ENCODE assay signal across 1 cellular context in the genomic region with DNA sequence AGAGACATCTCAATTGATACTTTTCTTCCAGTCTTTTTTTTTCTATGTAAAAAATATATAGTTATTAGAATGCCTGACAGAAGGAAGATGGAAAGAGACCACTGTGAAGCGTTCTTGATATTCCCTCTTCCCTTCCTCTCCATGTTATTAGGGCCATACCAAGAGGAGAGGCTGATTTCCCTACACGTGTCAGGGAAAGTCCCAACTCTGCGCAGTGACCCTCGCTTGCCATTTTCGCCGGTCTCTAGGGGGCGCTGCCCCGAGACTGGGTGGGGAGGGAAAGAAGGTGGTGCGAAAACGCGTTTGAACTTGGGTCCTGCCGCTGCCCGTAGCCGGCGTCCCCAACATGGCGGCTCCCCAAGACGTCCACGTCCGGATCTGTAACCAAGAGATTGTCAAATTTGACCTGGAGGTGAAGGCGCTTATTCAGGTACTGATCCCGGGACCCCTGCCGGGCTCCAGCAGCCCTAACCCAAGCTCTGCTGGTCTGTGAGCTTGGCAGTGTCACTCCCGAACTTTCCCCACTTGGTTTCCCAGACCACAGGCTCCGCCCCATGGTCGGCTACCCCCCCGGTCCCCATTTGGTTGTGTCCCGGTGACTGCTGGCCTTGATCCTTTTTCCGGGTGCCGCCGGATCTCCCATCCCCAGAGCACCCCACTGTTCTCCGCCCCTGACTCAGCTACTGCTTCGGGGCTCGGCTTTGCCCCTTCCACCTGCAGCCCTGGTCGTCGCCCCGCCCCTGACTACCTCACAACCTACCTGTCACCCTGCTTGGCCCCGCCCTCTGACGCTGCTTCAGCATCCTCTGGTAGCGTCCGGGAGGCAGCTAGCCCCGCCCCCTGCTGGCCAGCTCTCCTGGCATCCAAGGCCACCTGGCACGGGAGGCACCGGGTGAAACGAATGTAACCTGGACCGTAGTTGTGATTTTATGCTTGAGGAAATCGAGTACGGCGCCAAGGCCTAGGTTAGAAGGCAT.
TF ChIP-seq lines count a peak whose summit lies in the region.

A gene with protein sequence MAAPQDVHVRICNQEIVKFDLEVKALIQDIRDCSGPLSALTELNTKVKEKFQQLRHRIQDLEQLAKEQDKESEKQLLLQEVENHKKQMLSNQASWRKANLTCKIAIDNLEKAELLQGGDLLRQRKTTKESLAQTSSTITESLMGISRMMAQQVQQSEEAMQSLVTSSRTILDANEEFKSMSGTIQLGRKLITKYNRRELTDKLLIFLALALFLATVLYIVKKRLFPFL (plus strand): TSS at position 332 of the 977 bp plus-strand sequence. CDS start 15 bp downstream, at position 347.

TF ChIP-seq in HepG2, 621 proteins besides CTCF, POLR2A, EP300 and RAD21 (continued from another document and continues in another):
- TF ChIP-seq, protein P1, sequence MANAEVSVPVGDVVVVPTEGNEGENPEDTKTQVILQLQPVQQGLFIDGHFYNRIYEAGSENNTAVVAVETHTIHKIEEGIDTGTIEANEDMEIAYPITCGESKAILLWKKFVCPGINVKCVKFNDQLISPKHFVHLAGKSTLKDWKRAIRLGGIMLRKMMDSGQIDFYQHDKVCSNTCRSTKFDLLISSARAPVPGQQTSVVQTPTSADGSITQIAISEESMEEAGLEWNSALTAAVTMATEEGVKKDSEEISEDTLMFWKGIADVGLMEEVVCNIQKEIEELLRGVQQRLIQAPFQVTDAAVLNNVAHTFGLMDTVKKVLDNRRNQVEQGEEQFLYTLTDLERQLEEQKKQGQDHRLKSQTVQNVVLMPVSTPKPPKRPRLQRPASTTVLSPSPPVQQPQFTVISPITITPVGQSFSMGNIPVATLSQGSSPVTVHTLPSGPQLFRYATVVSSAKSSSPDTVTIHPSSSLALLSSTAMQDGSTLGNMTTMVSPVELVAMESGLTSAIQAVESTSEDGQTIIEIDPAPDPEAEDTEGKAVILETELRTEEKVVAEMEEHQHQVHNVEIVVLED (CRISPR knock-in tag; IDR thresholded peaks at IDR 0.05; ENCODE audit: borderline replicate concordance): peak; percentile 59; the same call in 1 of the 2 replicates
- TF ChIP-seq TEAD3 (CRISPR knock-in tag; optimal IDR thresholded peaks at IDR 0.05; ENCODE audit: borderline replicate concordance) (peak; percentile 73), ZNF329 (CRISPR knock-in tag; IDR thresholded peaks at IDR 0.05; ENCODE audit: low read depth) (no peak), RBFOX2 (IDR thresholded peaks at IDR 0.05; ENCODE audit: low read depth, low read length) (peak; percentile 65), KDM5A (IDR thresholded peaks at IDR 0.05; ENCODE audit: borderline replicate concordance, low read length) (peak; percentile 97), NR2F6 (IDR thresholded peaks at IDR 0.05) (0 out of 2 replicates have a peak, but pooled peaks have one; percentile 7), NR2F6 (CRISPR knock-in tag; IDR thresholded peaks at IDR 0.05) (peak; percentile 63; the same call in 1 of the 2 replicates), SOX6 (IDR thresholded peaks at IDR 0.05) (no peak), SOX6 (CRISPR knock-in tag; IDR thresholded peaks at IDR 0.05) (peak; percentile 51), ZNF256 (CRISPR knock-in tag; conservative IDR thresholded peaks at IDR 0.05) (no peak; the same call in 1 of the 2 replicates), SIX4 (CRISPR knock-in tag; IDR thresholded peaks at IDR 0.05) (no peak), FOXC1 (CRISPR knock-in tag; IDR thresholded peaks at IDR 0.05; ENCODE audit: borderline replicate concordance) (no peak), RFX1 (IDR thresholded peaks at IDR 0.05) (no peak), ZNF589 (CRISPR knock-in tag; conservative IDR thresholded peaks at IDR 0.05) (no peak), POLR2AphosphoS2 (IDR thresholded peaks at IDR 0.05; ENCODE audit: low read depth, low read length) (no peak), TBX2 (CRISPR knock-in tag; IDR thresholded peaks at IDR 0.05; ENCODE audit: borderline replicate concordance) (peak; percentile 94), ZNF724P (CRISPR knock-in tag; IDR thresholded peaks at IDR 0.05; ENCODE audit: borderline replicate concordance) (0 out of 2 replicates have a peak, but pooled peaks have one; percentile 68), ZNF563 (CRISPR knock-in tag; IDR thresholded peaks at IDR 0.05) (peak; percentile 32; the same call in 1 of the 2 replicates), PRPF4 (IDR thresholded peaks at IDR 0.05; ENCODE audit: low read depth, low read length, poor library complexity, severe bottlenecking) (peak; percentile 51), TBX3 (IDR thresholded peaks at IDR 0.05; ENCODE audit: borderline replicate concordance) (peak; percentile 70), IKZF4 (CRISPR knock-in tag; IDR thresholded peaks at IDR 0.05; ENCODE audit: borderline replicate concordance, low read depth, not compliant biosample characterization) (no peak), ZNF550 (CRISPR knock-in tag; IDR thresholded peaks at IDR 0.05; ENCODE audit: borderline replicate concordance) (no peak), SRSF1 (optimal IDR thresholded peaks at IDR 0.05; ENCODE audit: low read depth, low read length) (peak; percentile 90), ZNF839 (CRISPR knock-in tag; IDR thresholded peaks at IDR 0.05; ENCODE audit: borderline replicate concordance) (peak; percentile 31; the same call in 1 of the 2 replicates), NPAS2 (CRISPR knock-in tag; IDR thresholded peaks at IDR 0.05; ENCODE audit: borderline replicate concordance) (no peak), ZBTB7A (CRISPR knock-in tag; IDR thresholded peaks at IDR 0.05) (no peak), ZNF10 (CRISPR knock-in tag; IDR thresholded peaks at IDR 0.05; ENCODE audit: borderline replicate concordance, low read depth) (no peak), ZFYVE20 (CRISPR knock-in tag; IDR thresholded peaks at IDR 0.05; ENCODE audit: borderline replicate concordance, low read depth) (no peak; the same call in 1 of the 2 replicates), CC2D1A (CRISPR knock-in tag; IDR thresholded peaks at IDR 0.05) (0 out of 2 replicates have a peak, but pooled peaks have one; percentile 21), HDAC6 (IDR thresholded peaks at IDR 0.05; ENCODE audit: low read depth, low read length) (no peak), TMF1 (CRISPR knock-in tag; IDR thresholded peaks at IDR 0.05; ENCODE audit: low read depth) (peak; percentile 35; the same call in 1 of the 2 replicates), HMGA1 (CRISPR knock-in tag; conservative IDR thresholded peaks at IDR 0.05) (no peak), CHCHD3 (CRISPR knock-in tag; IDR thresholded peaks at IDR 0.05) (0 out of 2 replicates have a peak, but pooled peaks have one; percentile 31), MYC (CRISPR knock-in tag; IDR thresholded peaks at IDR 0.05; ENCODE audit: borderline replicate concordance) (peak; percentile 92), ZNF703 (CRISPR knock-in tag; IDR thresholded peaks at IDR 0.05; ENCODE audit: borderline replicate concordance) (no peak), CENPX (CRISPR knock-in tag; IDR thresholded peaks at IDR 0.05) (no peak), RBM39 (IDR thresholded peaks at IDR 0.05; ENCODE audit: low read depth, low read length, poor library complexity, severe bottlenecking) (no peak), JUND (CRISPR knock-in tag; IDR thresholded peaks at IDR 0.05) (no peak), ARNT2 (CRISPR knock-in tag; IDR thresholded peaks at IDR 0.05; ENCODE audit: low read depth) (no peak), CREM (IDR thresholded peaks at IDR 0.05) (peak; percentile 38; the same call in 1 of the 2 replicates), CREM (CRISPR knock-in tag; IDR thresholded peaks at IDR 0.05) (no peak), NBN (conservative IDR thresholded peaks at IDR 0.05) (no peak)
- TF ChIP-seq, protein P2, sequence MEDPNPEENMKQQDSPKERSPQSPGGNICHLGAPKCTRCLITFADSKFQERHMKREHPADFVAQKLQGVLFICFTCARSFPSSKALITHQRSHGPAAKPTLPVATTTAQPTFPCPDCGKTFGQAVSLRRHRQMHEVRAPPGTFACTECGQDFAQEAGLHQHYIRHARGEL (CRISPR knock-in tag; IDR thresholded peaks at IDR 0.05): no peak
- TF ChIP-seq, protein P3, sequence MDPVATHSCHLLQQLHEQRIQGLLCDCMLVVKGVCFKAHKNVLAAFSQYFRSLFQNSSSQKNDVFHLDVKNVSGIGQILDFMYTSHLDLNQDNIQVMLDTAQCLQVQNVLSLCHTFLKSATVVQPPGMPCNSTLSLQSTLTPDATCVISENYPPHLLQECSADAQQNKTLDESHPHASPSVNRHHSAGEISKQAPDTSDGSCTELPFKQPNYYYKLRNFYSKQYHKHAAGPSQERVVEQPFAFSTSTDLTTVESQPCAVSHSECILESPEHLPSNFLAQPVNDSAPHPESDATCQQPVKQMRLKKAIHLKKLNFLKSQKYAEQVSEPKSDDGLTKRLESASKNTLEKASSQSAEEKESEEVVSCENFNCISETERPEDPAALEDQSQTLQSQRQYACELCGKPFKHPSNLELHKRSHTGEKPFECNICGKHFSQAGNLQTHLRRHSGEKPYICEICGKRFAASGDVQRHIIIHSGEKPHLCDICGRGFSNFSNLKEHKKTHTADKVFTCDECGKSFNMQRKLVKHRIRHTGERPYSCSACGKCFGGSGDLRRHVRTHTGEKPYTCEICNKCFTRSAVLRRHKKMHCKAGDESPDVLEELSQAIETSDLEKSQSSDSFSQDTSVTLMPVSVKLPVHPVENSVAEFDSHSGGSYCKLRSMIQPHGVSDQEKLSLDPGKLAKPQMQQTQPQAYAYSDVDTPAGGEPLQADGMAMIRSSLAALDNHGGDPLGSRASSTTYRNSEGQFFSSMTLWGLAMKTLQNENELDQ (CRISPR knock-in tag; IDR thresholded peaks at IDR 0.05; ENCODE audit: borderline replicate concordance): peak; percentile 23; the same call in 1 of the 2 replicates
- TF ChIP-seq, protein P4, sequence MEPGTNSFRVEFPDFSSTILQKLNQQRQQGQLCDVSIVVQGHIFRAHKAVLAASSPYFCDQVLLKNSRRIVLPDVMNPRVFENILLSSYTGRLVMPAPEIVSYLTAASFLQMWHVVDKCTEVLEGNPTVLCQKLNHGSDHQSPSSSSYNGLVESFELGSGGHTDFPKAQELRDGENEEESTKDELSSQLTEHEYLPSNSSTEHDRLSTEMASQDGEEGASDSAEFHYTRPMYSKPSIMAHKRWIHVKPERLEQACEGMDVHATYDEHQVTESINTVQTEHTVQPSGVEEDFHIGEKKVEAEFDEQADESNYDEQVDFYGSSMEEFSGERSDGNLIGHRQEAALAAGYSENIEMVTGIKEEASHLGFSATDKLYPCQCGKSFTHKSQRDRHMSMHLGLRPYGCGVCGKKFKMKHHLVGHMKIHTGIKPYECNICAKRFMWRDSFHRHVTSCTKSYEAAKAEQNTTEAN (CRISPR knock-in tag; conservative IDR thresholded peaks at IDR 0.05): no peak
- TF ChIP-seq, protein P5, sequence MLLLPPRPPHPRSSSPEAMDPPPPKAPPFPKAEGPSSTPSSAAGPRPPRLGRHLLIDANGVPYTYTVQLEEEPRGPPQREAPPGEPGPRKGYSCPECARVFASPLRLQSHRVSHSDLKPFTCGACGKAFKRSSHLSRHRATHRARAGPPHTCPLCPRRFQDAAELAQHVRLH (CRISPR knock-in tag; IDR thresholded peaks at IDR 0.05; ENCODE audit: borderline replicate concordance, low read depth): peak; percentile 80; the same call in 1 of the 2 replicates
- TF ChIP-seq, protein P6, sequence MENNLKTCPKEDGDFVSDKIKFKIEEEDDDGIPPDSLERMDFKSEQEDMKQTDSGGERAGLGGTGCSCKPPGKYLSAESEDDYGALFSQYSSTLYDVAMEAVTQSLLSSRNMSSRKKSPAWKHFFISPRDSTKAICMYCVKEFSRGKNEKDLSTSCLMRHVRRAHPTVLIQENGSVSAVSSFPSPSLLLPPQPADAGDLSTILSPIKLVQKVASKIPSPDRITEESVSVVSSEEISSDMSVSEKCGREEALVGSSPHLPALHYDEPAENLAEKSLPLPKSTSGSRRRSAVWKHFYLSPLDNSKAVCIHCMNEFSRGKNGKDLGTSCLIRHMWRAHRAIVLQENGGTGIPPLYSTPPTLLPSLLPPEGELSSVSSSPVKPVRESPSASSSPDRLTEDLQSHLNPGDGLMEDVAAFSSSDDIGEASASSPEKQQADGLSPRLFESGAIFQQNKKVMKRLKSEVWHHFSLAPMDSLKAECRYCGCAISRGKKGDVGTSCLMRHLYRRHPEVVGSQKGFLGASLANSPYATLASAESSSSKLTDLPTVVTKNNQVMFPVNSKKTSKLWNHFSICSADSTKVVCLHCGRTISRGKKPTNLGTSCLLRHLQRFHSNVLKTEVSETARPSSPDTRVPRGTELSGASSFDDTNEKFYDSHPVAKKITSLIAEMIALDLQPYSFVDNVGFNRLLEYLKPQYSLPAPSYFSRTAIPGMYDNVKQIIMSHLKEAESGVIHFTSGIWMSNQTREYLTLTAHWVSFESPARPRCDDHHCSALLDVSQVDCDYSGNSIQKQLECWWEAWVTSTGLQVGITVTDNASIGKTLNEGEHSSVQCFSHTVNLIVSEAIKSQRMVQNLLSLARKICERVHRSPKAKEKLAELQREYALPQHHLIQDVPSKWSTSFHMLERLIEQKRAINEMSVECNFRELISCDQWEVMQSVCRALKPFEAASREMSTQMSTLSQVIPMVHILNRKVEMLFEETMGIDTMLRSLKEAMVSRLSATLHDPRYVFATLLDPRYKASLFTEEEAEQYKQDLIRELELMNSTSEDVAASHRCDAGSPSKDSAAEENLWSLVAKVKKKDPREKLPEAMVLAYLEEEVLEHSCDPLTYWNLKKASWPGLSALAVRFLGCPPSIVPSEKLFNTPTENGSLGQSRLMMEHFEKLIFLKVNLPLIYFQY (CRISPR knock-in tag; IDR thresholded peaks at IDR 0.05; ENCODE audit: borderline replicate concordance): peak; percentile 51
- TF ChIP-seq, protein P7, sequence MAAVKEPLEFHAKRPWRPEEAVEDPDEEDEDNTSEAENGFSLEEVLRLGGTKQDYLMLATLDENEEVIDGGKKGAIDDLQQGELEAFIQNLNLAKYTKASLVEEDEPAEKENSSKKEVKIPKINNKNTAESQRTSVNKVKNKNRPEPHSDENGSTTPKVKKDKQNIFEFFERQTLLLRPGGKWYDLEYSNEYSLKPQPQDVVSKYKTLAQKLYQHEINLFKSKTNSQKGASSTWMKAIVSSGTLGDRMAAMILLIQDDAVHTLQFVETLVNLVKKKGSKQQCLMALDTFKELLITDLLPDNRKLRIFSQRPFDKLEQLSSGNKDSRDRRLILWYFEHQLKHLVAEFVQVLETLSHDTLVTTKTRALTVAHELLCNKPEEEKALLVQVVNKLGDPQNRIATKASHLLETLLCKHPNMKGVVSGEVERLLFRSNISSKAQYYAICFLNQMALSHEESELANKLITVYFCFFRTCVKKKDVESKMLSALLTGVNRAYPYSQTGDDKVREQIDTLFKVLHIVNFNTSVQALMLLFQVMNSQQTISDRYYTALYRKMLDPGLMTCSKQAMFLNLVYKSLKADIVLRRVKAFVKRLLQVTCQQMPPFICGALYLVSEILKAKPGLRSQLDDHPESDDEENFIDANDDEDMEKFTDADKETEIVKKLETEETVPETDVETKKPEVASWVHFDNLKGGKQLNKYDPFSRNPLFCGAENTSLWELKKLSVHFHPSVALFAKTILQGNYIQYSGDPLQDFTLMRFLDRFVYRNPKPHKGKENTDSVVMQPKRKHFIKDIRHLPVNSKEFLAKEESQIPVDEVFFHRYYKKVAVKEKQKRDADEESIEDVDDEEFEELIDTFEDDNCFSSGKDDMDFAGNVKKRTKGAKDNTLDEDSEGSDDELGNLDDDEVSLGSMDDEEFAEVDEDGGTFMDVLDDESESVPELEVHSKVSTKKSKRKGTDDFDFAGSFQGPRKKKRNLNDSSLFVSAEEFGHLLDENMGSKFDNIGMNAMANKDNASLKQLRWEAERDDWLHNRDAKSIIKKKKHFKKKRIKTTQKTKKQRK (IDR thresholded peaks at IDR 0.05; ENCODE audit: low read length): no peak
